Comparison of ENCODE assay signal across 17 cellular contexts in the genomic region with DNA sequence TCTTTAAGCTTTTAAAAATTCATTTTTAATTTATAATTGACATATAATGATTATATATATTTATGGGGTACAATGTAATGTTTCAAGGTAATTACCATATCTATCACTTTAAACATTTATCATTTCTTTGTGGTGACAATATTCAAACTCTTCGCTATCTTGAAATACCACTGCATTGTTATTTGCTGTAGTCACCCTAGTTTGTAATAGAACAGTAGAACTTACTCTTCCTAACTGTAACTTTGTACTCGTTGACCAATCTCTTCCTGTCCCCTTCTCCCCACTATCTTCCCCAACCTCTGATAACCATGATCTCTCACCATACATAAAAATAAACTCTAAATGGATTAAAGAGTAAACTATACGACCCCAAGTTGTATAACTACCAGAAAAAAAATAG. TPM values are rescaled to one million over a fixed set of nuclear protein-coding genes. Genes with fewer than 3 reads are reported as not detected.
DNase-seq lines count a peak whose midpoint lies in the region; FAIRE-seq and TF ChIP-seq lines count a peak whose summit lies in the region.
"Had no signal": no experiment of that assay in that cellular context is flagged by ENCODE, and none has a peak within 500 bp of the region (broad histone marks: within the 10 kb centered on the region; RNA-seq: fewer than 3 reads in every experiment).

No MANE protein-coding gene starts in this region.

- H3K27ac Mint-ChIP-seq in MCF 10A (ENCODE audit: low read depth, unreplicated experiment), result peak overlapping the region; percentile 55
- no peak overlapping the region for H3K27ac Mint-ChIP-seq in activated CD4-positive, alpha-beta T cell treated with anti-CD3 and anti-CD28 coated beads, Interleukin-2, amount 10 ng/mL, durations not matched to agents 7 days and 5 days
- H3K27ac Mint-ChIP-seq: CD14-positive monocyte had no signal

- H2BK120ac ChIP-seq in mesendoderm (ENCODE audit: low read depth, low read length), result no peak overlapping the region

- no peak overlapping the region for H2BK5ac ChIP-seq in mesendoderm (ENCODE audit: low read length)

- FAIRE-seq in TTC549 (lab: Jason Lieb, UNC) (peak; percentile 63), endometrium (lab: Jason Lieb, UNC) (peak; percentile 70)
- FAIRE-seq: GM12892 had no signal

- H3K18ac ChIP-seq in mesendoderm (ENCODE audit: low read length), result no peak overlapping the region

- no peak overlapping the region for H3K9ac ChIP-seq in mesendoderm (ENCODE audit: low read length)

- POLR2A ChIA-PET in MCF 10A (lab: Yijun Ruan, JAX), result interaction anchor here (0.6 to 0.7 kb wide), 2 partner anchors 16 to 17 kb away, joined by 3 to 4 read pairs; no protein-coding TSS in a partner anchor
- POLR2A ChIA-PET in activated CD4-positive, alpha-beta T cell treated with anti-CD3 and anti-CD28 coated beads, Interleukin-2, amount 10 ng/mL, durations not matched to agents 7 days and 5 days (lab: Charles Lee), result no interaction called here

- H3K79me2 ChIP-seq in mesendoderm (ENCODE audit: control insufficient read depth, insufficient read depth, low read length), result no peaks in the 10 kb centered on the region

- H3K23ac ChIP-seq in mesendoderm (ENCODE audit: low read length), result no peak overlapping the region

- H3K56ac ChIP-seq in mesendoderm (ENCODE audit: low read length), result no peak overlapping the region

- H3K4me3 ChIP-seq in breast epithelium, result no peak overlapping the region
- no peak overlapping the region for H3K4me3 ChIP-seq in mesendoderm (ENCODE audit: low read length)
- H3K4me3 ChIP-seq: MG63, PC-9 had no signal

- H3K4me1 ChIP-seq in breast epithelium (no peaks in the 10 kb centered on the region), mesendoderm (ENCODE audit: control insufficient read depth, low read depth, low read length) (no peaks in the 10 kb centered on the region)
- H3K4me1 ChIP-seq: BE2C had no signal

- H3K36me3 Mint-ChIP-seq in MCF 10A (ENCODE audit: insufficient read depth, unreplicated experiment), result peaks cover 7% of the 10 kb centered on the region
- peaks cover 12% of the 10 kb centered on the region for H3K36me3 Mint-ChIP-seq in activated CD4-positive, alpha-beta T cell treated with anti-CD3 and anti-CD28 coated beads, Interleukin-2, amount 10 ng/mL, durations not matched to agents 7 days and 5 days (ENCODE audit: low read depth)

- BruUV-seq in MCF 10A (replicated peaks; lab: Mats Ljungman, UMichigan), result no TSS peak

- H3K36me3 ChIP-seq in breast epithelium, result peaks cover 4% of the 10 kb centered on the region
- no peaks in the 10 kb centered on the region for H3K36me3 ChIP-seq in mesendoderm (ENCODE audit: control insufficient read depth, insufficient read depth, low read length)
- H3K36me3 ChIP-seq: BE2C had no signal

- no peaks in the 10 kb centered on the region for H3K27me3 ChIP-seq in breast epithelium
- H3K27me3 ChIP-seq in mesendoderm (ENCODE audit: insufficient read depth, low read length, poor library complexity), result no peaks in the 10 kb centered on the region
- H3K27me3 ChIP-seq: BE2C, MG63 had no signal

- H3K4me3 Mint-ChIP-seq in MCF 10A (ENCODE audit: unreplicated experiment), result no peak overlapping the region
- H3K4me3 Mint-ChIP-seq in activated CD4-positive, alpha-beta T cell treated with anti-CD3 and anti-CD28 coated beads, Interleukin-2, amount 10 ng/mL, durations not matched to agents 7 days and 5 days, result no peak overlapping the region
- H3K4me3 Mint-ChIP-seq: CD14-positive monocyte; CD8-positive, alpha-beta memory T cell had no signal

- H4K8ac ChIP-seq in mesendoderm (ENCODE audit: low read depth, low read length), result no peak overlapping the region

- H3K27ac ChIP-seq in breast epithelium, result no peak overlapping the region
- H3K27ac ChIP-seq in mesendoderm (ENCODE audit: low read depth, low read length), result no peak overlapping the region
- H3K27ac ChIP-seq: 22Rv1, PC-9 had no signal

- H3K79me1 ChIP-seq in mesendoderm (ENCODE audit: low read length), result no peaks in the 10 kb centered on the region

- TF ChIP-seq POLR2A in breast epithelium (IDR thresholded peaks at IDR 0.05), result no peak

- no peak overlapping the region for H4K5ac ChIP-seq in mesendoderm (ENCODE audit: low read length)

- DNase-seq in MCF 10A (ENCODE audit: unreplicated experiment), result no peak
- DNase-seq in breast epithelium (ENCODE audit: low spot score in 2 of 2), result no peak
- DNase-seq in mesendoderm, result peak; percentile 3
- no peak for DNase-seq in SIG-M5 treated with dmso at 0.1 percent for 504 hours (lab: John Stamatoyannopoulos, UW; ENCODE audit: unreplicated experiment)
- DNase-seq in activated CD4-positive, alpha-beta T cell treated with anti-CD3 and anti-CD28 coated beads, Interleukin-2, amount 10 ng/mL, durations not matched to agents 7 days and 5 days, result no peak
- DNase-seq in SHP77 (lab: John Stamatoyannopoulos, UW), result no peak
- DNase-seq: ACHN; MG63; NK-92 treated with Interleukin-12 subunit alpha and Interleukin-12 subunit beta, amount 100 ng/mL, for 24 hours; PC-9 had no signal

- no peak overlapping the region for H2AK5ac ChIP-seq in mesendoderm (ENCODE audit: low read length)

- H2BK15ac ChIP-seq in mesendoderm (replicated peaks; ENCODE audit: low read depth), result no peak overlapping the region

- CTCF ChIA-PET in MCF 10A (lab: Yijun Ruan, JAX), result interaction anchor here (0.6 to 1.3 kb wide), 4 partner anchors 529 to 1270 kb away, joined by 3 to 5 read pairs (median 3); no protein-coding TSS in a partner anchor
- CTCF ChIA-PET in activated CD4-positive, alpha-beta T cell treated with anti-CD3 and anti-CD28 coated beads, Interleukin-2, amount 10 ng/mL, durations not matched to agents 7 days and 5 days (lab: Charles Lee), result interaction anchor here (1.0 kb wide), 1 partner anchor 10 kb away, joined by 3 read pairs; no protein-coding TSS in a partner anchor

- intact Hi-C loops in MCF 10A (cut with micrococcal nuclease) (loop anchor here (1.0 to 5.0 kb wide), 4 partner anchors 63 to 625 kb away; no protein-coding TSS in a partner anchor), breast epithelium (cut with DNase I; ENCODE audit: low total_unique reads) (no loop called here)

- TF ChIP-seq CTCF in MCF 10A (IDR thresholded peaks at IDR 0.05; ENCODE audit: unreplicated experiment) (no peak), breast epithelium (IDR thresholded peaks at IDR 0.05) (no peak)

- H3K4me2 ChIP-seq in mesendoderm (ENCODE audit: low read length), result no peak overlapping the region
- H3K4me2 ChIP-seq: PC-9 had no signal

- H3K9me3 ChIP-seq in breast epithelium, result no peaks in the 10 kb centered on the region
- H3K9me3 ChIP-seq: BE2C, MG63 had no signal

- H3K9me3 Mint-ChIP-seq in MCF 10A (ENCODE audit: unreplicated experiment), result no peaks in the 10 kb centered on the region
- peaks cover 4% of the 10 kb centered on the region for H3K9me3 Mint-ChIP-seq in activated CD4-positive, alpha-beta T cell treated with anti-CD3 and anti-CD28 coated beads, Interleukin-2, amount 10 ng/mL, durations not matched to agents 7 days and 5 days

- WGBS in mesendoderm (ENCODE audit: extremely low coverage, insufficient coverage, low lambda C conversion rate), result no CpG with 5 or more reads among the region's 3 CpGs

- no peaks in the 10 kb centered on the region for H3K4me1 Mint-ChIP-seq in MCF 10A (ENCODE audit: insufficient read depth, unreplicated experiment)
- no peaks in the 10 kb centered on the region for H3K4me1 Mint-ChIP-seq in activated CD4-positive, alpha-beta T cell treated with anti-CD3 and anti-CD28 coated beads, Interleukin-2, amount 10 ng/mL, durations not matched to agents 7 days and 5 days
- H3K4me1 Mint-ChIP-seq: CD14-positive monocyte had no signal

- no peak overlapping the region for H3K4ac ChIP-seq in mesendoderm (ENCODE audit: low read depth, low read length)

- no peaks in the 10 kb centered on the region for H3K27me3 Mint-ChIP-seq in MCF 10A (ENCODE audit: insufficient read depth, unreplicated experiment)
- no peaks in the 10 kb centered on the region for H3K27me3 Mint-ChIP-seq in activated CD4-positive, alpha-beta T cell treated with anti-CD3 and anti-CD28 coated beads, Interleukin-2, amount 10 ng/mL, durations not matched to agents 7 days and 5 days
- H3K27me3 Mint-ChIP-seq: CD8-positive, alpha-beta memory T cell had no signal

RNA-seq across cellular contexts. Expression of gene COG6, which starts 20.4 kb away (rescaled TPM):
- total RNA-seq in MCF 10A (2022), result 28.8 and 37.6 TPM in 2 replicates
- 10 to 100 TPM; 20.5 to 32.2 (median 21.6) TPM for total RNA-seq in breast epithelium
- polyA plus RNA-seq in mesendoderm (2013, experiment 1 of 2), result 9.1 TPM
- polyA plus RNA-seq in mesendoderm (2013, experiment 2 of 2), result 9.3 TPM
- 10 to 100 TPM; 26.5 TPM for total RNA-seq in activated CD4-positive, alpha-beta T cell treated with anti-CD3 and anti-CD28 coated beads, Interleukin-2, amount 10 ng/mL, durations not matched to agents 7 days and 5 days
